In genomic region chr12:122944588-122944987, GRCh38 we compare ENCODE assay signal across 11 cellular contexts. TPM values are rescaled to one million over a fixed set of nuclear protein-coding genes. Genes with fewer than 3 reads are reported as not detected.
DNase-seq lines count a peak whose midpoint lies in the region; ATAC-seq and TF ChIP-seq lines count a peak whose summit lies in the region.
"Had no signal": no experiment of that assay in that cellular context is flagged by ENCODE, and none has a peak within 500 bp of the region (broad histone marks: within the 10 kb centered on the region; RNA-seq: fewer than 3 reads in every experiment).

No MANE protein-coding gene starts in this region.

- H3K4me3 ChIP-seq in left ventricle myocardium inferior (no peak overlapping the region), choroid plexus epithelial cell (ENCODE audit: low read depth, low read length) (no peak overlapping the region), uterus (no peak overlapping the region), thyroid gland (replicated peaks in 1 of 3) (no peak overlapping the region)
- H3K4me3 ChIP-seq: thoracic aorta had no signal

- intact Hi-C loops in left ventricle myocardium inferior (cut with micrococcal nuclease) (no loop called here), Right ventricle myocardium superior (cut with DNase I) (no loop called here), uterus (cut with DNase I; ENCODE audit: low total_unique reads) (no loop called here), thyroid gland (cut with DNase I) (no loop called here)

- TF ChIP-seq POLR2A in uterus (IDR thresholded peaks at IDR 0.05) = no peak
- no peak for TF ChIP-seq POLR2A in thyroid gland (IDR thresholded peaks at IDR 0.05)

- H3K36me3 ChIP-seq in left ventricle myocardium inferior (no peaks in the 10 kb centered on the region), uterus (no peaks in the 10 kb centered on the region), thyroid gland (no peaks in the 10 kb centered on the region)
- H3K36me3 ChIP-seq: thoracic aorta had no signal

- 72 to 96% methylated on average over 4 to 5 of the region's 6 CpGs for WGBS in thyroid gland, 2 donors

- TF ChIP-seq CTCF in left ventricle myocardium inferior (IDR thresholded peaks at IDR 0.05; ENCODE audit: borderline replicate concordance) (no peak), choroid plexus epithelial cell (conservative IDR thresholded peaks at IDR 0.05; ENCODE audit: low read depth, low read length) (no peak), uterus (IDR thresholded peaks at IDR 0.05) (no peak), thyroid gland (IDR thresholded peaks at IDR 0.05) (no peak)

- H3K9me3 ChIP-seq in left ventricle myocardium inferior (replicated peaks) = no peaks in the 10 kb centered on the region
- no peaks in the 10 kb centered on the region for H3K9me3 ChIP-seq in uterus
- H3K9me3 ChIP-seq in thyroid gland = no peaks in the 10 kb centered on the region
- H3K9me3 ChIP-seq: thoracic aorta had no signal

- DNase-seq in left ventricle myocardium inferior = no peak
- DNase-seq in Right ventricle myocardium superior = no peak
- peak; percentile 8 for DNase-seq in choroid plexus epithelial cell (ENCODE audit: low read depth)
- peak; percentile 93 for DNase-seq in medulla oblongata (ENCODE audit: extremely low spot score)
- DNase-seq in uterus = no peak
- DNase-seq in thyroid gland = no peak
- no peak for DNase-seq in NCI-H82 (lab: John Stamatoyannopoulos, UW)
- DNase-seq in activated CD8-positive, alpha-beta memory T cell treated with anti-CD3 and anti-CD28 coated beads, Interleukin-2, amount 50 U/mL, for 48 hours = no peak
- DNase-seq: aorta, H9 had no signal

- H3K4me1 ChIP-seq in left ventricle myocardium inferior (peaks cover 54% of the 10 kb centered on the region), uterus (no peaks in the 10 kb centered on the region), thyroid gland (peaks cover 0 to 18% of the 10 kb centered on the region in 2 donors)

- ATAC-seq in Right ventricle myocardium superior (ENCODE audit: poor library complexity) = no peak

- peak overlapping the region; percentile 77 for H3K27ac ChIP-seq in left ventricle myocardium inferior (replicated peaks)
- H3K27ac ChIP-seq in uterus = peak overlapping the region; percentile 7 to 68
- H3K27ac ChIP-seq in thyroid gland = peak overlapping the region in 1 of 3 donors; percentile 46
- H3K27ac ChIP-seq: thoracic aorta had no signal

- no peaks in the 10 kb centered on the region for H3K27me3 ChIP-seq in left ventricle myocardium inferior (ENCODE audit: low read depth)
- no peaks in the 10 kb centered on the region for H3K27me3 ChIP-seq in uterus
- no peaks in the 10 kb centered on the region for H3K27me3 ChIP-seq in thyroid gland

RNA-seq across cellular contexts. Expression of gene ABCB9, which starts 21.7 kb away (rescaled TPM):
- total RNA-seq in left ventricle myocardium inferior = 1.6 TPM
- total RNA-seq in Right ventricle myocardium superior = 3.9 TPM
- total RNA-seq in uterus = 1 to 10 TPM; 2.0 to 8.6 (median 6.1) TPM
- total RNA-seq in thyroid gland = 1 to 10 TPM; 4.9 to 6.8 (median 5.3) TPM

RNA-seq across cellular contexts. Expression of gene OGFOD2, which starts 30.5 kb away (rescaled TPM):
- 14.9 TPM for total RNA-seq in left ventricle myocardium inferior
- total RNA-seq in Right ventricle myocardium superior = 14.2 TPM
- total RNA-seq in uterus = 100 to 1,000 TPM in 1 of 4 donors, 10 to 100 TPM in 3; 13.3 to 133 (median 16.8) TPM
- 10 to 100 TPM in 3 of 4 donors, 1 to 10 TPM in 1; 5.9 to 16.3 (median 15.5) TPM for total RNA-seq in thyroid gland

RNA-seq across cellular contexts. Expression of gene ARL6IP4, which starts 35.9 kb away (rescaled TPM):
- total RNA-seq in left ventricle myocardium inferior (156 TPM), Right ventricle myocardium superior (162 TPM), uterus (100 to 1,000 TPM in 3 of 4 donors, 10 to 100 TPM in 1; 85.9 to 314 (median 207) TPM), thyroid gland (100 to 1,000 TPM; 210 to 281 (median 262) TPM)

RNA-seq across cellular contexts. Expression of gene VPS37B, which starts 48.7 kb away (rescaled TPM):
- total RNA-seq in left ventricle myocardium inferior = 13.3 TPM
- total RNA-seq in Right ventricle myocardium superior = 23.9 TPM
- total RNA-seq in uterus = 10 to 100 TPM in 3 of 4 donors, 1 to 10 TPM in 1; 3.3 to 21.6 (median 20.2) TPM
- total RNA-seq in thyroid gland = 10 to 100 TPM; 35.6 to 66.1 (median 63.5) TPM

Comparison
In these comparisons a context has a peak if more than half of its experiments do, and no peak if none do; other contexts are left out.
1. DNase-seq: peak in choroid plexus epithelial cell (single experiment) and medulla oblongata (single experiment); none in left ventricle myocardium inferior (single experiment), Right ventricle myocardium superior (single experiment), uterus (0 of 2), thyroid gland (0 of 2), NCI-H82 (single experiment) and activated CD8-positive, alpha-beta memory T cell treated with anti-CD3 and anti-CD28 coated beads, Interleukin-2, amount 50 U/mL, for 48 hours (single experiment).